8 cellular contexts compared by ENCODE assay signal in genomic region chr3:121750087-121750415, GRCh38. TPM values are rescaled to one million over a fixed set of nuclear protein-coding genes. Genes with fewer than 3 reads are reported as not detected.
DNase-seq lines count a peak whose midpoint lies in the region; ATAC-seq, FAIRE-seq and TF ChIP-seq lines count a peak whose summit lies in the region.

No MANE protein-coding gene starts in this region.

- CTCF ChIA-PET in A549 (lab: Yijun Ruan, JAX), result no interaction called here

- WGBS in A549 (ENCODE audit: missing lambda C conversion rate), result 1% methylated on average over 9 of the region's 9 CpGs
- WGBS in HUES64, result under 1% methylated on average over 9 of the region's 9 CpGs

- H3K4me2 ChIP-seq in A549, result peak overlapping the region; percentile 96

- H3K9ac ChIP-seq in HUES64 (ENCODE audit: low read depth, low read length), result peak overlapping the region; percentile 68
- H3K9ac ChIP-seq in muscle layer of colon (ENCODE audit: low read length), result peak overlapping the region; percentile 77

- no peak for TF ChIP-seq CTCF in A549 (IDR thresholded peaks at IDR 0.05)
- no peak for TF ChIP-seq CTCF in dorsolateral prefrontal cortex (IDR thresholded peaks at IDR 0.05 in 54 of 56, conservative IDR thresholded peaks at IDR 0.05 in 2 of 56; ENCODE audit: low read depth in 1 of 56, partially characterized antibody in 56 of 56)

- intact Hi-C loops in dorsolateral prefrontal cortex (cut with DNase I), result loop anchor here in 1 of 2 donors (10.0 kb wide), 1 partner anchor 85 kb away; the partner anchor contains the start of genes EAF2 and IQCB1

- H3K27ac ChIP-seq in A549 (peak overlapping the region; percentile 66 to 86), HUES64 (ENCODE audit: low read depth, low read length) (no peak overlapping the region), dorsolateral prefrontal cortex (peak overlapping the region in 40 of 59 donors; percentile 4 to 94 (median 78)), muscle layer of colon (ENCODE audit: low read depth, low read length) (peak overlapping the region; percentile 41)

- POLR2A ChIA-PET in A549 (lab: Yijun Ruan, JAX), result no interaction called here

- H3K27me3 ChIP-seq in HUES64 (ENCODE audit: insufficient read depth, low read length), result peaks cover 5% of the 10 kb centered on the region; the same call in 1 of the 2 replicates
- peaks cover 0 to 8% (median 0%) of the 10 kb centered on the region in 45 donors for H3K27me3 ChIP-seq in dorsolateral prefrontal cortex
- H3K27me3 ChIP-seq in muscle layer of colon (ENCODE audit: control insufficient read depth in 1 of 2, insufficient read depth in 2 of 2, low read length in 2 of 2), result no peaks in the 10 kb centered on the region

- no peak for TF ChIP-seq RAD21 in A549 (conservative IDR thresholded peaks at IDR 0.05 in 1 of 2, IDR thresholded peaks at IDR 0.05 in 1 of 2)

- TF ChIP-seq EP300 in A549 (IDR thresholded peaks at IDR 0.05), result no peak

- DNase-seq in A549 (ENCODE audit: low read depth in 1 of 2, low spot score in 1 of 2) (no peak), dorsolateral prefrontal cortex (no peak)
- DNase-seq in stimulated activated CD4-positive, alpha-beta T cell treated with anti-CD3 and anti-CD28 coated beads, Interleukin-4, amount 100 ng/mL, for 24 hours, result no peak
- DNase-seq in activated CD4-positive, CD25-positive, alpha-beta regulatory T cell treated with anti-CD3 and anti-CD28 coated beads, Interleukin-2, amount 50 U/mL, for 72 hours, result no peak

- no peak for FAIRE-seq in A549 (lab: Jason Lieb, UNC)

- H3K4me1 ChIP-seq in A549 (peaks cover 13% of the 10 kb centered on the region; the same call in 2 of the 3 replicates), HUES64 (ENCODE audit: insufficient read depth, low read length) (peaks cover 14% of the 10 kb centered on the region; the same call in 1 of the 2 replicates), muscle layer of colon (ENCODE audit: insufficient read depth, low read length) (peaks cover 14% of the 10 kb centered on the region)

- no peaks in the 10 kb centered on the region for H3K36me3 ChIP-seq in HUES64 (ENCODE audit: insufficient read depth, low read length)
- H3K36me3 ChIP-seq in muscle layer of colon (ENCODE audit: insufficient read depth, low read length), result no peaks in the 10 kb centered on the region

- H3K9me3 ChIP-seq in A549 (no peaks in the 10 kb centered on the region), HUES64 (ENCODE audit: insufficient read depth, low read depth, low read length) (no peaks in the 10 kb centered on the region), muscle layer of colon (ENCODE audit: low read length) (no peaks in the 10 kb centered on the region)

- ATAC-seq in A549 (no peak), GM18861 (IDR thresholded peaks at IDR 0.05; ENCODE audit: unreplicated experiment) (no peak), HG03521 (IDR thresholded peaks at IDR 0.05; ENCODE audit: unreplicated experiment) (no peak)

- peak overlapping the region; percentile 62 for H3K4me3 ChIP-seq in A549
- H3K4me3 ChIP-seq in HUES64 (ENCODE audit: low read length), result peak overlapping the region; percentile 88
- H3K4me3 ChIP-seq in dorsolateral prefrontal cortex, result peak overlapping the region; percentile 43 to 99 (median 90)
- H3K4me3 ChIP-seq in muscle layer of colon (ENCODE audit: low read depth in 1 of 2, low read length in 2 of 2), result peak overlapping the region; percentile 49 to 94

- no peak; the same call in 1 of the 2 replicates for TF ChIP-seq POLR2A in A549 (IDR thresholded peaks at IDR 0.05; ENCODE audit: low read length)

TF ChIP-seq in A549, 52 proteins besides CTCF, POLR2A, EP300 and RAD21:
- TF ChIP-seq HOXA7 (CRISPR knock-in tag; IDR thresholded peaks at IDR 0.05) (no peak), JUN (IDR thresholded peaks at IDR 0.05) (no peak), PHF8 (IDR thresholded peaks at IDR 0.05; ENCODE audit: borderline replicate concordance, low read depth) (peak; percentile 66; the same call in 1 of the 2 replicates)

RNA-seq across cellular contexts. Expression of gene GOLGB1, which starts 0.5 kb away (rescaled TPM):
- polyA plus RNA-seq in A549 (2011; rRNA removed) (27.0 and 29.4 TPM in 2 replicates), A549 (2017; fragmentation: RNase III; extraction: RNeasy Plus Mini Kit Qiagen cat#74134 plus additional on column Dnase treatment) (11.9 to 13.0 TPM (median 12.3 TPM) in 3 replicates)
- 3.1 and 3.5 TPM in 2 replicates for polyA plus RNA-seq in A549 (2012; cell fraction: cytosol; rRNA removed)
- 8.0 and 12.7 TPM in 2 replicates for polyA plus RNA-seq in A549 (2012; cell fraction: nucleus; rRNA removed)
- 20.6 and 24.5 TPM in 2 replicates for polyA minus RNA-seq in A549 (2011; rRNA and poly(A)+ RNA removed)
- polyA plus RNA-seq in HUES64 (2013, experiment 1 of 2), result 13.0 TPM
- polyA plus RNA-seq in HUES64 (2013, experiment 2 of 2), result 17.4 TPM
- total RNA-seq in dorsolateral prefrontal cortex, result 100 to 1,000 TPM in 1 of 120 experiments, 10 to 100 TPM in 119; 54.8 to 101 (median 75.7) TPM
